8 cellular contexts compared by ENCODE assay signal in the genomic region with DNA sequence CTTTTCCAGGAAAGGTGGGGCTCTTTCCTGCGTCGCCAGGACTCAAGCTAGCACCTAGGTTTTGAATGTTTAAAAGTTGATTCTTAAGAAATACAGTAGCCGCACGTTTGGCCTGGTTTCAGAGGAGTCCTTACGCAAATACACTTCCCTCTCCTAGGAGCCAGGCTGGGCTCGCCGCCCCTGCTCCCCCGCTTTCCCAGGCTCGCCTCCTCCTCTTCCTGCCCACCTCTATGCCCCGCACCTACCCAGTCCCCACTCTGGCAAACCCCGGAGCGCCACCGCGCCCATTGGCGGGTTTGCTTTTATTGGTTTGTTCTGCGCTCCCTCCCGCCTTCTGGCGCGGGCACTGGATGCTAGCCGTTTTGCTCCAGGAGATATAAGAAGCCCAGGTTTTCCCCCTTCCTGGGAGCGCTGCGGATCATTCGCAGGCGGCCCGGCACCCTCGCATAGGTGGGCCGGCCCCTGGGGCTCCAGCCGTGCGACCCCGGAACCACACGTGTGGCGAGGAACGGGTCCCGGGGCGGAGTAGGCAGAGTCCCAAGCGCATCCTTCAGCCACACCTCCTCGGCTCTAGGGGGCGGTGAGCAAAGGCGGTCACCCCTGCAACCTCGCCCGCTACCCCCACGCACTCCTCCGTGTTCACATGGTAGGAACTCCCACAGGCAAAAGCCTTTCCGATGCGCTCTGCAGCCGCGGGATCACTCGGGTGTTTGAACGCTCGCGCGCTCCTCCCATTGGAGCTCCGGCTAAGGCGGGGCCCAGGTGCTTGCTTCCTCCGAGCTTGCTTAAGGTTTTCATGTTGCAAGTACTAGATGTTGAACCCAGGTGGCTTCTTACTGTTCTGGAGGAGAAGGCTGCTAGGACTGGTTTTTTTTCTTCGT.
A peak's percentile ranks its signal among the peaks of the same experiment; 100 is the strongest.
DNase-seq lines count a peak whose midpoint lies in the region; ATAC-seq, FAIRE-seq and TF ChIP-seq lines count a peak whose summit lies in the region.

No MANE protein-coding gene starts in this region.

- no peaks in the 10 kb centered on the region for H3K9me3 ChIP-seq in thyroid gland

- ATAC-seq in HG02798 (IDR thresholded peaks at IDR 0.05; ENCODE audit: poor library complexity, unreplicated experiment) (peak; percentile 38), natural killer cell (peak; percentile 21 to 31 (median 26))
- ATAC-seq in activated CD8-positive, alpha-beta memory T cell treated with anti-CD3 and anti-CD28 coated beads, Interleukin-2, amount 10 ng/mL, durations not matched to agents 7 days and 5 days: peak; percentile 61

- WGBS in thyroid gland, 2 donors: 1 to 2% methylated on average over 37 to 47 of the region's 56 CpGs

- H3K36me3 ChIP-seq in thyroid gland: no peaks in the 10 kb centered on the region

- H3K4me1 Mint-ChIP-seq in activated CD8-positive, alpha-beta memory T cell treated with anti-CD3 and anti-CD28 coated beads, Interleukin-2, amount 10 ng/mL, durations not matched to agents 7 days and 5 days: peaks cover 36% of the 10 kb centered on the region
- H3K4me1 Mint-ChIP-seq in natural killer cell: peaks cover 41 to 43% of the 10 kb centered on the region in 2 donors

- H3K36me3 Mint-ChIP-seq in activated CD8-positive, alpha-beta memory T cell treated with anti-CD3 and anti-CD28 coated beads, Interleukin-2, amount 10 ng/mL, durations not matched to agents 7 days and 5 days: peaks cover 16% of the 10 kb centered on the region
- no peaks in the 10 kb centered on the region for H3K36me3 Mint-ChIP-seq in natural killer cell

- no peaks in the 10 kb centered on the region for H3K27me3 ChIP-seq in thyroid gland

- CTCF ChIA-PET in activated CD8-positive, alpha-beta memory T cell treated with anti-CD3 and anti-CD28 coated beads, Interleukin-2, amount 10 ng/mL, durations not matched to agents 7 days and 5 days (lab: Charles Lee): interaction anchor here (0.7 to 6.4 kb wide), 10 partner anchors 13 to 61 kb away, joined by 3 to 125 read pairs (median 6); no protein-coding TSS in a partner anchor

- DNase-seq in GM12891 (ENCODE audit: insufficient read length, low spot score) (peak; percentile 44), NCI-H524 treated with DMSO at 0.1 percent for 48 hours (lab: John Stamatoyannopoulos, UW) (peak; percentile 36), epithelial cell of proximal tubule (ENCODE audit: low read depth) (no peak), natural killer cell (peak; percentile 40), thyroid gland (peak; percentile 65 to 75), SHP77 (lab: John Stamatoyannopoulos, UW) (no peak)
- peak; percentile 90 for DNase-seq in activated CD8-positive, alpha-beta memory T cell treated with anti-CD3 and anti-CD28 coated beads, Interleukin-2, amount 10 ng/mL, durations not matched to agents 7 days and 5 days

- peak overlapping the region; percentile 96 for H3K27ac Mint-ChIP-seq in activated CD8-positive, alpha-beta memory T cell treated with anti-CD3 and anti-CD28 coated beads, Interleukin-2, amount 10 ng/mL, durations not matched to agents 7 days and 5 days
- H3K27ac Mint-ChIP-seq in natural killer cell: peak overlapping the region; percentile 50 to 95

- intact Hi-C loops in natural killer cell (cut with micrococcal nuclease): loop anchor here (2.0 to 5.0 kb wide), 3 partner anchors 14 to 183 kb away; partner anchors contain the start of gene ATG5
- intact Hi-C loops in thyroid gland (cut with DNase I): no loop called here

- no peak overlapping the region for H3K27ac ChIP-seq in thyroid gland

- peak; percentile 61 for FAIRE-seq in GM12891 (lab: Jason Lieb, UNC)

- H3K4me1 ChIP-seq in thyroid gland: peaks cover 19 to 26% of the 10 kb centered on the region in 2 donors

- peak; percentile 6 for TF ChIP-seq CTCF in epithelial cell of proximal tubule (conservative IDR thresholded peaks at IDR 0.05; ENCODE audit: low read depth, low read length)
- TF ChIP-seq CTCF in natural killer cell (IDR thresholded peaks at IDR 0.05): no peak
- TF ChIP-seq CTCF in thyroid gland (IDR thresholded peaks at IDR 0.05): no peak

- no peaks in the 10 kb centered on the region for H3K9me3 Mint-ChIP-seq in activated CD8-positive, alpha-beta memory T cell treated with anti-CD3 and anti-CD28 coated beads, Interleukin-2, amount 10 ng/mL, durations not matched to agents 7 days and 5 days (ENCODE audit: low read depth)
- H3K9me3 Mint-ChIP-seq in natural killer cell: no peaks in the 10 kb centered on the region

- no peaks in the 10 kb centered on the region for H3K27me3 Mint-ChIP-seq in activated CD8-positive, alpha-beta memory T cell treated with anti-CD3 and anti-CD28 coated beads, Interleukin-2, amount 10 ng/mL, durations not matched to agents 7 days and 5 days
- H3K27me3 Mint-ChIP-seq in natural killer cell (ENCODE audit: low read depth in 2 of 2): peaks cover 28 to 36% of the 10 kb centered on the region in 2 donors

- TF ChIP-seq POLR2A in GM12891 (IDR thresholded peaks at IDR 0.05; ENCODE audit: low read depth, low read length) (no peak), thyroid gland (IDR thresholded peaks at IDR 0.05) (no peak)

- H3K4me3 Mint-ChIP-seq in activated CD8-positive, alpha-beta memory T cell treated with anti-CD3 and anti-CD28 coated beads, Interleukin-2, amount 10 ng/mL, durations not matched to agents 7 days and 5 days: peak overlapping the region; percentile 94
- H3K4me3 Mint-ChIP-seq in natural killer cell: peak overlapping the region; percentile 88

- H3K4me3 ChIP-seq in epithelial cell of proximal tubule (ENCODE audit: low read depth, low read length): peak overlapping the region; percentile 84
- peak overlapping the region in 2 of 3 donors; percentile 58 to 98 for H3K4me3 ChIP-seq in thyroid gland (replicated peaks in 1 of 3)

TF ChIP-seq in GM12891, 5 proteins besides CTCF, POLR2A, EP300 and RAD21:
- no peak for TF ChIP-seq SPI1 (IDR thresholded peaks at IDR 0.05; ENCODE audit: low read depth, low read length)
- no peak for TF ChIP-seq POU2F2 (IDR thresholded peaks at IDR 0.05; ENCODE audit: low read depth, low read length)
- TF ChIP-seq TAF1 (IDR thresholded peaks at IDR 0.05; ENCODE audit: low read depth, low read length): no peak
- TF ChIP-seq POLR2AphosphoS5 (IDR thresholded peaks at IDR 0.05; ENCODE audit: low read depth, low read length): no peak
- no peak for TF ChIP-seq PAX5 (IDR thresholded peaks at IDR 0.05; ENCODE audit: insufficient read depth, low read length, severe bottlenecking)

Comparison
In these comparisons a context has a peak if more than half of its experiments do, and no peak if none do; other contexts are left out.
1. DNase-seq: peak in GM12891 (single experiment), NCI-H524 treated with DMSO at 0.1 percent for 48 hours (single experiment), activated CD8-positive, alpha-beta memory T cell treated with anti-CD3 and anti-CD28 coated beads, Interleukin-2, amount 10 ng/mL, durations not matched to agents 7 days and 5 days (single experiment), natural killer cell (single experiment) and thyroid gland (2 of 2); none in epithelial cell of proximal tubule (single experiment) and SHP77 (0 of 2).
2. Peak in every context shown above with its lines, with median percentiles within 50 percentile points of each other: ATAC-seq.